9 cellular contexts compared by ENCODE assay signal in genomic region chr3:32459474-32459873, GRCh38. TPM values are rescaled to one million over a fixed set of nuclear protein-coding genes. Genes with fewer than 3 reads are reported as not detected.
DNase-seq lines count a peak whose midpoint lies in the region; ATAC-seq and TF ChIP-seq lines count a peak whose summit lies in the region.
"Had no signal": no experiment of that assay in that cellular context is flagged by ENCODE, and none has a peak within 500 bp of the region (broad histone marks: within the 10 kb centered on the region; RNA-seq: fewer than 3 reads in every experiment).

No MANE protein-coding gene starts in this region.

- peaks cover 0 to 1% (median 0%) of the 10 kb centered on the region in 7 donors for H3K9me3 Mint-ChIP-seq in CD4-positive, CD25-positive, alpha-beta regulatory T cell
- no peaks in the 10 kb centered on the region for H3K9me3 Mint-ChIP-seq in activated naive CD8-positive, alpha-beta T cell (ENCODE audit: low read depth)
- H3K9me3 Mint-ChIP-seq in neural crest cell (no peaks in the 10 kb centered on the region), CD14-positive monocyte (no peaks in the 10 kb centered on the region)

- H3K9me3 ChIP-seq in CD4-positive, CD25-positive, alpha-beta regulatory T cell (ENCODE audit: control insufficient read depth in 2 of 2, low read length in 2 of 2), result no peaks in the 10 kb centered on the region

- H3K27ac ChIP-seq in CD4-positive, CD25-positive, alpha-beta regulatory T cell (ENCODE audit: insufficient read depth, low read length, poor library complexity, severe bottlenecking), result peak overlapping the region; percentile 97

- ATAC-seq in CD4-positive, CD25-positive, alpha-beta regulatory T cell (ENCODE audit: low read depth in 2 of 2), result no peak
- ATAC-seq in GM21737 (IDR thresholded peaks at IDR 0.05; ENCODE audit: unreplicated experiment) (peak; percentile 6), GM21825 (IDR thresholded peaks at IDR 0.05; ENCODE audit: unreplicated experiment) (no peak), GM19455 (IDR thresholded peaks at IDR 0.05; ENCODE audit: unreplicated experiment) (no peak)

- H3K4me3 Mint-ChIP-seq in CD4-positive, CD25-positive, alpha-beta regulatory T cell, result peak overlapping the region in 3 of 4 donors; percentile 23 to 88 (median 25)
- H3K4me3 Mint-ChIP-seq in activated naive CD8-positive, alpha-beta T cell, result peak overlapping the region; percentile 49
- H3K4me3 Mint-ChIP-seq in neural crest cell (peak overlapping the region; percentile 12), CD14-positive monocyte (no peak overlapping the region)

- peak overlapping the region; percentile 18 for H3K4me3 ChIP-seq in CD4-positive, CD25-positive, alpha-beta regulatory T cell (ENCODE audit: low read depth, low read length)

- peaks cover 4% of the 10 kb centered on the region for H3K36me3 ChIP-seq in CD4-positive, CD25-positive, alpha-beta regulatory T cell (ENCODE audit: control insufficient read depth, insufficient read depth, low read length)

- H3K27me3 ChIP-seq in CD4-positive, CD25-positive, alpha-beta regulatory T cell (ENCODE audit: control insufficient read depth, insufficient read depth, low read length), result no peaks in the 10 kb centered on the region

- intact Hi-C loops in CD14-positive monocyte (cut with micrococcal nuclease), result no loop called here

- no peak overlapping the region for H3K27ac Mint-ChIP-seq in CD4-positive, CD25-positive, alpha-beta regulatory T cell
- H3K27ac Mint-ChIP-seq in activated naive CD8-positive, alpha-beta T cell, result no peak overlapping the region
- H3K27ac Mint-ChIP-seq in neural crest cell (ENCODE audit: unreplicated experiment), result no peak overlapping the region
- H3K27ac Mint-ChIP-seq in CD14-positive monocyte, result no peak overlapping the region

- DNase-seq in CD4-positive, CD25-positive, alpha-beta regulatory T cell, result no peak
- DNase-seq in neural crest cell (ENCODE audit: low read depth, low spot score), result no peak
- no peak for DNase-seq in CD14-positive monocyte (ENCODE audit: low spot score)
- DNase-seq: foreskin melanocyte, right cardiac atrium had no signal

- no peaks in the 10 kb centered on the region for H3K27me3 Mint-ChIP-seq in CD4-positive, CD25-positive, alpha-beta regulatory T cell
- no peaks in the 10 kb centered on the region for H3K27me3 Mint-ChIP-seq in activated naive CD8-positive, alpha-beta T cell
- H3K27me3 Mint-ChIP-seq in neural crest cell (ENCODE audit: low read depth), result no peaks in the 10 kb centered on the region
- H3K27me3 Mint-ChIP-seq in CD14-positive monocyte (ENCODE audit: low read depth in 3 of 3), result no peaks in the 10 kb centered on the region

- peaks cover 75% of the 10 kb centered on the region for H3K4me1 ChIP-seq in CD4-positive, CD25-positive, alpha-beta regulatory T cell (ENCODE audit: control insufficient read depth, insufficient read depth, low read length, poor library complexity, severe bottlenecking)

- no peak for TF ChIP-seq CTCF in neural crest cell (conservative IDR thresholded peaks at IDR 0.05)
- no peak for TF ChIP-seq CTCF in CD14-positive monocyte (IDR thresholded peaks at IDR 0.05)

- peaks cover 11 to 47% (median 40%) of the 10 kb centered on the region in 4 donors for H3K4me1 Mint-ChIP-seq in CD4-positive, CD25-positive, alpha-beta regulatory T cell
- H3K4me1 Mint-ChIP-seq in activated naive CD8-positive, alpha-beta T cell (ENCODE audit: low read depth), result peaks cover 39% of the 10 kb centered on the region
- H3K4me1 Mint-ChIP-seq in neural crest cell, result peaks cover 20% of the 10 kb centered on the region
- H3K4me1 Mint-ChIP-seq in CD14-positive monocyte, result peaks cover 26% of the 10 kb centered on the region

- peaks cover 11% of the 10 kb centered on the region for H3K36me3 Mint-ChIP-seq in CD4-positive, CD25-positive, alpha-beta regulatory T cell
- H3K36me3 Mint-ChIP-seq in activated naive CD8-positive, alpha-beta T cell, result peaks cover 3% of the 10 kb centered on the region
- peaks cover 3% of the 10 kb centered on the region for H3K36me3 Mint-ChIP-seq in neural crest cell (ENCODE audit: low read depth)
- peaks cover 29 to 32% of the 10 kb centered on the region in 2 donors for H3K36me3 Mint-ChIP-seq in CD14-positive monocyte

RNA-seq across cellular contexts. Expression of gene CMTM6, which starts 43.2 kb away (rescaled TPM):
- 46.1 TPM for total RNA-seq in CD4-positive, CD25-positive, alpha-beta regulatory T cell
- 100 to 1,000 TPM in 1 of 4 donors, 10 to 100 TPM in 3; 65.5 to 102 (median 80.3) TPM for polyA plus RNA-seq in CD4-positive, CD25-positive, alpha-beta regulatory T cell
- total RNA-seq in neural crest cell, result 32.6 and 33.7 TPM in 2 replicates
- 100 to 1,000 TPM; 190 to 210 TPM for polyA plus RNA-seq in CD14-positive monocyte

Comparison
In these comparisons a context has a peak if more than half of its experiments do, and no peak if none do; other contexts are left out.
1. H3K4me3 Mint-ChIP-seq: peak in CD4-positive, CD25-positive, alpha-beta regulatory T cell (3 of 4), activated naive CD8-positive, alpha-beta T cell (single experiment) and neural crest cell (single experiment); none in CD14-positive monocyte (0 of 2).